12 cellular contexts compared by ENCODE assay signal in genomic region chr13:42740753-42741152, GRCh38. TPM values are rescaled to one million over a fixed set of nuclear protein-coding genes. Genes with fewer than 3 reads are reported as not detected.
A peak's percentile ranks its signal among the peaks of the same experiment; 100 is the strongest.
DNase-seq lines count a peak whose midpoint lies in the region; ATAC-seq, FAIRE-seq and TF ChIP-seq lines count a peak whose summit lies in the region.
"Had no signal": no experiment of that assay in that cellular context is flagged by ENCODE, and none has a peak within 500 bp of the region (broad histone marks: within the 10 kb centered on the region; RNA-seq: fewer than 3 reads in every experiment).

No MANE protein-coding gene starts in this region.

- H3K9me3 ChIP-seq in pancreas, result no peaks in the 10 kb centered on the region

- 15 to 49% methylated on average over 1 of the region's 1 CpG for WGBS in pancreas, 2 donors

- no peaks in the 10 kb centered on the region for H3K36me3 Mint-ChIP-seq in activated T-helper 2 cell treated with anti-CD3 and anti-CD28 coated beads, Interferon-gamma antibody, Interleukin-2, Interleukin-4, amounts not matched to agents 10 μg/mL and 5 μg/mL and 100 μg/mL, durations not matched to agents 14 hours and 24 hours and 36 hours (ENCODE audit: low read depth)
- H3K36me3 Mint-ChIP-seq: activated naive CD8-positive, alpha-beta T cell treated with anti-CD3 and anti-CD28 coated beads, Interleukin-2, amount 10 ng/mL, durations not matched to agents 7 days and 5 days had no signal

- H3K4me3 ChIP-seq in NB4 (ENCODE audit: low read depth, low read length) (no peak overlapping the region), pancreas (no peak overlapping the region)

- peaks cover 13% of the 10 kb centered on the region for H3K27me3 Mint-ChIP-seq in activated T-helper 2 cell treated with anti-CD3 and anti-CD28 coated beads, Interferon-gamma antibody, Interleukin-2, Interleukin-4, amounts not matched to agents 10 μg/mL and 5 μg/mL and 100 μg/mL, durations not matched to agents 14 hours and 24 hours and 36 hours (ENCODE audit: low read depth)

- FAIRE-seq in pancreas (lab: Jason Lieb, UNC), result no peak

- H3K4me3 Mint-ChIP-seq in activated T-helper 2 cell treated with anti-CD3 and anti-CD28 coated beads, Interferon-gamma antibody, Interleukin-2, Interleukin-4, amounts not matched to agents 10 μg/mL and 5 μg/mL and 100 μg/mL, durations not matched to agents 14 hours and 24 hours and 36 hours (ENCODE audit: low read depth), result no peak overlapping the region
- H3K4me3 Mint-ChIP-seq: activated naive CD8-positive, alpha-beta T cell treated with anti-CD3 and anti-CD28 coated beads, Interleukin-2, amount 10 ng/mL, durations not matched to agents 7 days and 5 days had no signal

- ATAC-seq in pancreas, result peak in 3 of 4 donors; percentile 58 to 69 (median 60)
- ATAC-seq in HG03354 (IDR thresholded peaks at IDR 0.05; ENCODE audit: poor library complexity, severe bottlenecking, unreplicated experiment), result no peak

- H3K27me3 ChIP-seq in pancreas, result peaks cover 0 to 3% (median 0%) of the 10 kb centered on the region in 4 donors

- no peaks in the 10 kb centered on the region for H3K9me3 Mint-ChIP-seq in activated T-helper 2 cell treated with anti-CD3 and anti-CD28 coated beads, Interferon-gamma antibody, Interleukin-2, Interleukin-4, amounts not matched to agents 10 μg/mL and 5 μg/mL and 100 μg/mL, durations not matched to agents 14 hours and 24 hours and 36 hours
- H3K9me3 Mint-ChIP-seq: activated naive CD8-positive, alpha-beta T cell treated with anti-CD3 and anti-CD28 coated beads, Interleukin-2, amount 10 ng/mL, durations not matched to agents 7 days and 5 days had no signal

- H3K4me1 ChIP-seq in pancreas, result peaks cover 0 to 4% (median 0%) of the 10 kb centered on the region in 3 donors

- no peak overlapping the region for H3K27ac Mint-ChIP-seq in activated T-helper 2 cell treated with anti-CD3 and anti-CD28 coated beads, Interferon-gamma antibody, Interleukin-2, Interleukin-4, amounts not matched to agents 10 μg/mL and 5 μg/mL and 100 μg/mL, durations not matched to agents 14 hours and 24 hours and 36 hours
- H3K27ac Mint-ChIP-seq: activated naive CD8-positive, alpha-beta T cell treated with anti-CD3 and anti-CD28 coated beads, Interleukin-2, amount 10 ng/mL, durations not matched to agents 7 days and 5 days had no signal

- H3K27ac ChIP-seq in pancreas, result no peak overlapping the region
- H3K27ac ChIP-seq: VCaP had no signal

- TF ChIP-seq CTCF in NB4 (IDR thresholded peaks at IDR 0.05; ENCODE audit: low read depth, low read length) (no peak), pancreas (IDR thresholded peaks at IDR 0.05) (no peak)

- no peaks in the 10 kb centered on the region for H3K36me3 ChIP-seq in pancreas

- peak; percentile 73 for DNase-seq in DMS153 (lab: John Stamatoyannopoulos, UW)
- DNase-seq in DMS153 treated with DMSO at 0.1 percent for 48 hours (lab: John Stamatoyannopoulos, UW; ENCODE audit: unreplicated experiment), result no peak
- peak; percentile 20 for DNase-seq in NB4 (ENCODE audit: low read depth)
- DNase-seq in dermis blood vessel endothelial cell, result peak; percentile 32
- DNase-seq in pancreas, result peak in 5 of 6 donors; percentile 16 to 58 (median 45)
- no peak for DNase-seq in activated effector memory CD4-positive, alpha-beta T cell treated with anti-CD3 and anti-CD28 coated beads, Interleukin-2, amount 50 U/mL, for 16 hours
- DNase-seq in activated T-helper 2 cell treated with anti-CD3 and anti-CD28 coated beads, Interferon-gamma antibody, Interleukin-2, Interleukin-4, amounts not matched to agents 10 μg/mL and 5 μg/mL and 100 μg/mL, durations not matched to agents 14 hours and 24 hours and 36 hours (ENCODE audit: low spot score), result no peak
- DNase-seq: 8988T; activated naive CD8-positive, alpha-beta T cell treated with anti-CD3 and anti-CD28 coated beads, Interleukin-2, amount 10 ng/mL, durations not matched to agents 7 days and 5 days had no signal

- intact Hi-C loops in pancreas (cut with DNase I), result no loop called here
- intact Hi-C loops in activated T-helper 2 cell treated with anti-CD3 and anti-CD28 coated beads, Interferon-gamma antibody, Interleukin-2, Interleukin-4, amounts not matched to agents 10 μg/mL and 5 μg/mL and 100 μg/mL, durations not matched to agents 14 hours and 24 hours and 36 hours (cut with micrococcal nuclease), result no loop called here

- no peak for TF ChIP-seq POLR2A in NB4 (IDR thresholded peaks at IDR 0.05; ENCODE audit: extremely low read depth, insufficient read length)

- no peaks in the 10 kb centered on the region for H3K4me1 Mint-ChIP-seq in activated T-helper 2 cell treated with anti-CD3 and anti-CD28 coated beads, Interferon-gamma antibody, Interleukin-2, Interleukin-4, amounts not matched to agents 10 μg/mL and 5 μg/mL and 100 μg/mL, durations not matched to agents 14 hours and 24 hours and 36 hours (ENCODE audit: low read depth)
- H3K4me1 Mint-ChIP-seq: activated naive CD8-positive, alpha-beta T cell treated with anti-CD3 and anti-CD28 coated beads, Interleukin-2, amount 10 ng/mL, durations not matched to agents 7 days and 5 days had no signal

RNA-seq across cellular contexts. Expression of gene FAM216B, which starts 40.6 kb away (rescaled TPM):
- total RNA-seq in dermis blood vessel endothelial cell (not detected in 2 replicates), pancreas (under 1 TPM in 1 of 6 donors, not detected in 5; 0.06 TPM)
- not detected for polyA plus RNA-seq in pancreas
- not detected in 2 replicates for total RNA-seq in activated T-helper 2 cell treated with anti-CD3 and anti-CD28 coated beads, Interferon-gamma antibody, Interleukin-2, Interleukin-4, amounts not matched to agents 10 μg/mL and 5 μg/mL and 100 μg/mL, durations not matched to agents 14 hours and 24 hours and 36 hours
- total RNA-seq: activated naive CD8-positive, alpha-beta T cell treated with anti-CD3 and anti-CD28 coated beads, Interleukin-2, amount 10 ng/mL, durations not matched to agents 7 days and 5 days; liver had no signal
- polyA plus RNA-seq: liver had no signal

Comparison
In these comparisons a context has a peak if more than half of its experiments do, and no peak if none do; other contexts are left out.
1. DNase-seq: peak in DMS153 (single experiment), NB4 (single experiment), dermis blood vessel endothelial cell (single experiment) and pancreas (5 of 6); none in DMS153 treated with DMSO at 0.1 percent for 48 hours (single experiment), activated effector memory CD4-positive, alpha-beta T cell treated with anti-CD3 and anti-CD28 coated beads, Interleukin-2, amount 50 U/mL, for 16 hours (single experiment) and activated T-helper 2 cell treated with anti-CD3 and anti-CD28 coated beads, Interferon-gamma antibody, Interleukin-2, Interleukin-4, amounts not matched to agents 10 μg/mL and 5 μg/mL and 100 μg/mL, durations not matched to agents 14 hours and 24 hours and 36 hours (single experiment).